Comparison of ENCODE assay signal across 8 cellular contexts in the genomic region with DNA sequence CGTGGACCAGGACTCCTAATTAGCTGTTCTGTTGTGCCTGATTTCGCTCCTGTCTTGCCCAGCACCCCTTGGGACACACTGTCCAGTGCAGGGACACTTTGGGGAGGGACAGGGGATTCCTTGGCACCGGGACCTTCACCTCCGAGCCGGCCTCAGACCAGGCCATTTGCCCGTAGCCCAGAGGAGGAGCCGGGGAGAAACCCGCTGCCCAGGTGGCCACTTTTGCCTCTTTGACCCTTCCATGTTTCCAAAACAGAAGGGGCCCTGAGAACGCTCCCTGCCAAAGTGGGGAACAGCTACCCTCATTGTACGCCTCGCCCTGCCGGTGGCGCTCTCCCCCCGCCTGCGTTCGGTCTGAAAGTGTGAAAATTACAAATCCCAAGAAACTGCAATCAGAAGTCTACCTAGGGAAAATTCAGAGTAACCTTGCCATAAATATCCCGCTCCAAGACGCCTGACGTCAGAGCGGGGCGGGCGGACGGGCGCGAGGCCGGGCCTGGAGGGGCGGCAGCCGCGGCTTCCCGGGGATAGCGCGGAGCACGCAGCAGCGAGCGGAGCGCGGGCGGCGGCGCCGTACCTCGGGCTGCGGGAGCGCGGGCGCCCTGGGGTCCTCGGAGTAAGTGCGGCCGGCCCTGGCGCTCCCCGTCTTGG. TPM values are rescaled to one million over a fixed set of nuclear protein-coding genes. Genes with fewer than 3 reads are reported as not detected.
DNase-seq lines count a peak whose midpoint lies in the region; ATAC-seq and FAIRE-seq lines count a peak whose summit lies in the region.

A gene (plus strand): TSS at position 527 of the 651 bp plus-strand sequence. CDS start 63,927 bp downstream, outside the sequence.

- H3K27ac ChIP-seq in SJCRH30 = no peak within 1 kb of the TSS

- peaks cover 8% of the 10 kb centered on the region for H3K27me3 ChIP-seq in SJCRH30
- H3K27me3 ChIP-seq in neuron (ENCODE audit: insufficient read depth, low read length) = peaks cover 46% of the 10 kb centered on the region

- peak within 1 kb of the TSS; percentile 80 for H2AFZ ChIP-seq in neuron (ENCODE audit: low read depth, low read length)

- no peaks in the 10 kb centered on the region for H3K36me3 ChIP-seq in SJCRH30
- no peaks in the 10 kb centered on the region for H3K36me3 ChIP-seq in neuron (ENCODE audit: insufficient read depth, low read length)

- H3K4me3 ChIP-seq in SJCRH30 (peak within 1 kb of the TSS; percentile 56), neuron (ENCODE audit: low read length) (peak within 1 kb of the TSS; percentile 37)

- peak; percentile 68 for DNase-seq in EH (ENCODE audit: low read depth)
- DNase-seq in SJCRH30 = peak; percentile 21 to 34
- DNase-seq in frontal cortex (ENCODE audit: low spot score in 2 of 2) = peak; percentile 48 to 69
- no peak for DNase-seq in HPDE6-E6E7 (ENCODE audit: extremely low spot score)
- no peak for DNase-seq in cortex of kidney (lab: John Stamatoyannopoulos, UW)

- ATAC-seq in HG02642 (IDR thresholded peaks at IDR 0.05; ENCODE audit: poor library complexity, unreplicated experiment) = no peak
- ATAC-seq in GM18519 (IDR thresholded peaks at IDR 0.05; ENCODE audit: low FRiP score, unreplicated experiment) = no peak

- no peaks in the 10 kb centered on the region for H3K4me1 ChIP-seq in SJCRH30
- H3K4me1 ChIP-seq in neuron (ENCODE audit: insufficient read depth, low read length) = no peaks in the 10 kb centered on the region

- FAIRE-seq in frontal cortex (lab: Jason Lieb, UNC) = no peak

- H3K9me3 ChIP-seq in SJCRH30 (replicated peaks) (no peaks in the 10 kb centered on the region), neuron (ENCODE audit: low read length) (no peaks in the 10 kb centered on the region)

RNA-seq across cellular contexts. Expression of the gene that starts here (rescaled TPM):
- 3.5 and 3.6 TPM in 2 replicates for total RNA-seq in SJCRH30 (2014; rRNA removed; shearing (Covaris generic))
- total RNA-seq in frontal cortex = 5.3 TPM

Comparison
In these comparisons a context has a peak if more than half of its experiments do, and no peak if none do; other contexts are left out.
1. DNase-seq: peak in EH (single experiment), SJCRH30 (2 of 2) and frontal cortex (2 of 2); none in HPDE6-E6E7 (single experiment) and cortex of kidney (single experiment).